Comparison of ENCODE assay signal across 8 cellular contexts in genomic region chr9:4366649-4367330, GRCh38.
DNase-seq lines count a peak whose midpoint lies in the region; ATAC-seq and TF ChIP-seq lines count a peak whose summit lies in the region.

No MANE protein-coding gene starts in this region.

- peak; percentile 66 for DNase-seq in activated CD8-positive, alpha-beta memory T cell treated with anti-CD3 and anti-CD28 coated beads for 24 hours
- no peak for DNase-seq in activated CD8-positive, alpha-beta memory T cell treated with anti-CD3 and anti-CD28 coated beads, Interleukin-2, amount 10 ng/mL, durations not matched to agents 7 days and 5 days
- DNase-seq in NCI-H1694 (lab: John Stamatoyannopoulos, UW) (peak; percentile 61), WTC11 (ENCODE audit: low spot score) (peak; percentile 54), epithelial cell of proximal tubule (ENCODE audit: low read depth) (no peak)
- DNase-seq in naive thymus-derived CD8-positive, alpha-beta T cell, result peak in 7 of 10 donors; percentile 8 to 47 (median 30)
- DNase-seq in stimulated activated naive B cell treated with anti-CD40 and anti-IgM and Interleukin-4, amounts not matched to agents 10 μg/mL and 1 μg/mL and 100 μg/mL, for 72 hours, result no peak

- H3K27ac Mint-ChIP-seq in activated CD8-positive, alpha-beta memory T cell treated with anti-CD3 and anti-CD28 coated beads, Interleukin-2, amount 10 ng/mL, durations not matched to agents 7 days and 5 days, result no peak overlapping the region
- H3K27ac Mint-ChIP-seq in WTC11, result no peak overlapping the region
- H3K27ac Mint-ChIP-seq in naive thymus-derived CD8-positive, alpha-beta T cell, result peak overlapping the region in 1 of 10 donors; percentile 16
- H3K27ac Mint-ChIP-seq in stimulated activated naive B cell treated with anti-CD40 and anti-IgM and Interleukin-4, amounts not matched to agents 10 μg/mL and 1 μg/mL and 100 μg/mL, for 72 hours, result no peak overlapping the region

- POLR2A ChIA-PET in WTC11 (lab: Charles Lee), result no interaction called here
- POLR2A ChIA-PET in naive thymus-derived CD8-positive, alpha-beta T cell (lab: Charles Lee), result no interaction called here

- peaks cover 10% of the 10 kb centered on the region for H3K27me3 Mint-ChIP-seq in activated CD8-positive, alpha-beta memory T cell treated with anti-CD3 and anti-CD28 coated beads, Interleukin-2, amount 10 ng/mL, durations not matched to agents 7 days and 5 days
- no peaks in the 10 kb centered on the region for H3K27me3 Mint-ChIP-seq in WTC11 (ENCODE audit: low read depth)
- peaks cover 0 to 4% (median 2%) of the 10 kb centered on the region in 5 donors for H3K27me3 Mint-ChIP-seq in naive thymus-derived CD8-positive, alpha-beta T cell
- H3K27me3 Mint-ChIP-seq in stimulated activated naive B cell treated with anti-CD40 and anti-IgM and Interleukin-4, amounts not matched to agents 10 μg/mL and 1 μg/mL and 100 μg/mL, for 72 hours, result peaks cover 6 to 12% of the 10 kb centered on the region in 2 donors

- no peaks in the 10 kb centered on the region for H3K36me3 Mint-ChIP-seq in activated CD8-positive, alpha-beta memory T cell treated with anti-CD3 and anti-CD28 coated beads, Interleukin-2, amount 10 ng/mL, durations not matched to agents 7 days and 5 days
- 0 out of 2 replicates have a peak, but pooled peaks cover 3% of the 10 kb centered on the region for H3K36me3 Mint-ChIP-seq in WTC11
- H3K36me3 Mint-ChIP-seq in naive thymus-derived CD8-positive, alpha-beta T cell, result no peaks in the 10 kb centered on the region
- no peaks in the 10 kb centered on the region for H3K36me3 Mint-ChIP-seq in stimulated activated naive B cell treated with anti-CD40 and anti-IgM and Interleukin-4, amounts not matched to agents 10 μg/mL and 1 μg/mL and 100 μg/mL, for 72 hours

- TF ChIP-seq CTCF in WTC11 (IDR thresholded peaks at IDR 0.05) (peak; percentile 73), epithelial cell of proximal tubule (conservative IDR thresholded peaks at IDR 0.05; ENCODE audit: low read depth, low read length) (peak; percentile 93)

- CTCF ChIA-PET in activated CD8-positive, alpha-beta memory T cell treated with anti-CD3 and anti-CD28 coated beads, Interleukin-2, amount 10 ng/mL, durations not matched to agents 7 days and 5 days (lab: Charles Lee), result interaction anchor here (0.7 to 4.7 kb wide), 14 partner anchors 9 to 634 kb away, joined by 3 to 67 read pairs (median 4); no protein-coding TSS in a partner anchor
- CTCF ChIA-PET in WTC11 (lab: Charles Lee), result interaction anchor here (0.6 to 3.1 kb wide), 13 partner anchors 9 to 556 kb away, joined by 3 to 31 read pairs (median 4); no protein-coding TSS in a partner anchor

- no peaks in the 10 kb centered on the region for H3K4me1 Mint-ChIP-seq in activated CD8-positive, alpha-beta memory T cell treated with anti-CD3 and anti-CD28 coated beads, Interleukin-2, amount 10 ng/mL, durations not matched to agents 7 days and 5 days
- H3K4me1 Mint-ChIP-seq in WTC11, result no peaks in the 10 kb centered on the region; the same call in none of the 2 replicates
- H3K4me1 Mint-ChIP-seq in naive thymus-derived CD8-positive, alpha-beta T cell, result peaks cover 0 to 3% (median 0%) of the 10 kb centered on the region in 4 donors
- no peaks in the 10 kb centered on the region for H3K4me1 Mint-ChIP-seq in stimulated activated naive B cell treated with anti-CD40 and anti-IgM and Interleukin-4, amounts not matched to agents 10 μg/mL and 1 μg/mL and 100 μg/mL, for 72 hours

- no peaks in the 10 kb centered on the region for H3K9me3 Mint-ChIP-seq in activated CD8-positive, alpha-beta memory T cell treated with anti-CD3 and anti-CD28 coated beads, Interleukin-2, amount 10 ng/mL, durations not matched to agents 7 days and 5 days (ENCODE audit: low read depth)
- H3K9me3 Mint-ChIP-seq in WTC11, result peaks cover 4% of the 10 kb centered on the region
- no peaks in the 10 kb centered on the region for H3K9me3 Mint-ChIP-seq in naive thymus-derived CD8-positive, alpha-beta T cell
- no peaks in the 10 kb centered on the region for H3K9me3 Mint-ChIP-seq in stimulated activated naive B cell treated with anti-CD40 and anti-IgM and Interleukin-4, amounts not matched to agents 10 μg/mL and 1 μg/mL and 100 μg/mL, for 72 hours

- no peak overlapping the region for H3K4me3 Mint-ChIP-seq in activated CD8-positive, alpha-beta memory T cell treated with anti-CD3 and anti-CD28 coated beads, Interleukin-2, amount 10 ng/mL, durations not matched to agents 7 days and 5 days
- H3K4me3 Mint-ChIP-seq in WTC11, result no peak overlapping the region
- no peak overlapping the region for H3K4me3 Mint-ChIP-seq in naive thymus-derived CD8-positive, alpha-beta T cell
- H3K4me3 Mint-ChIP-seq in stimulated activated naive B cell treated with anti-CD40 and anti-IgM and Interleukin-4, amounts not matched to agents 10 μg/mL and 1 μg/mL and 100 μg/mL, for 72 hours, result no peak overlapping the region

- H3K4me3 ChIP-seq in epithelial cell of proximal tubule (ENCODE audit: low read depth, low read length), result no peak overlapping the region

- no peak for ATAC-seq in activated CD8-positive, alpha-beta memory T cell treated with anti-CD3 and anti-CD28 coated beads, Interleukin-2, amount 10 ng/mL, durations not matched to agents 7 days and 5 days
- peak; percentile 72 for ATAC-seq in WTC11
- no peak for ATAC-seq in naive thymus-derived CD8-positive, alpha-beta T cell
- no peak for ATAC-seq in stimulated activated naive B cell treated with anti-CD40 and anti-IgM and Interleukin-4, amounts not matched to agents 10 μg/mL and 1 μg/mL and 100 μg/mL, for 72 hours (replicated peaks)
- no peak for ATAC-seq in HG03108 (IDR thresholded peaks at IDR 0.05; ENCODE audit: unreplicated experiment)

TF ChIP-seq in WTC11, 78 proteins besides CTCF, POLR2A, EP300 and RAD21 (continues in another document):
- TF ChIP-seq CBFB (CRISPR knock-in tag; IDR thresholded peaks at IDR 0.05; ENCODE audit: low read depth) (no peak), FOXP1 (CRISPR knock-in tag; IDR thresholded peaks at IDR 0.05; ENCODE audit: borderline replicate concordance) (no peak), AR (CRISPR knock-in tag; IDR thresholded peaks at IDR 0.05) (0 out of 2 replicates have a peak, but pooled peaks have one; percentile 49), TEAD4 (CRISPR knock-in tag; IDR thresholded peaks at IDR 0.05) (no peak)
- TF ChIP-seq, protein P1, sequence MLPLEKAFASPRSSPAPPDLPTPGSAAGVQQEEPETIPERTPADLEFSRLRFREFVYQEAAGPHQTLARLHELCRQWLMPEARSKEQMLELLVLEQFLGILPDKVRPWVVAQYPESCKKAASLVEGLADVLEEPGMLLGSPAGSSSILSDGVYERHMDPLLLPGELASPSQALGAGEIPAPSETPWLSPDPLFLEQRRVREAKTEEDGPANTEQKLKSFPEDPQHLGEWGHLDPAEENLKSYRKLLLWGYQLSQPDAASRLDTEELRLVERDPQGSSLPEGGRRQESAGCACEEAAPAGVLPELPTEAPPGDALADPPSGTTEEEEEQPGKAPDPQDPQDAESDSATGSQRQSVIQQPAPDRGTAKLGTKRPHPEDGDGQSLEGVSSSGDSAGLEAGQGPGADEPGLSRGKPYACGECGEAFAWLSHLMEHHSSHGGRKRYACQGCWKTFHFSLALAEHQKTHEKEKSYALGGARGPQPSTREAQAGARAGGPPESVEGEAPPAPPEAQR (CRISPR knock-in tag; IDR thresholded peaks at IDR 0.05), result peak; percentile 96

Comparison
In these comparisons a context has a peak if more than half of its experiments do, and no peak if none do; other contexts are left out.
1. DNase-seq: peak in activated CD8-positive, alpha-beta memory T cell treated with anti-CD3 and anti-CD28 coated beads for 24 hours (single experiment), NCI-H1694 (single experiment), WTC11 (single experiment) and naive thymus-derived CD8-positive, alpha-beta T cell (7 of 10); none in activated CD8-positive, alpha-beta memory T cell treated with anti-CD3 and anti-CD28 coated beads, Interleukin-2, amount 10 ng/mL, durations not matched to agents 7 days and 5 days (single experiment), epithelial cell of proximal tubule (single experiment) and stimulated activated naive B cell treated with anti-CD40 and anti-IgM and Interleukin-4, amounts not matched to agents 10 μg/mL and 1 μg/mL and 100 μg/mL, for 72 hours (single experiment).